Comparison of ENCODE assay signal across 1 cellular context in the genomic region with DNA sequence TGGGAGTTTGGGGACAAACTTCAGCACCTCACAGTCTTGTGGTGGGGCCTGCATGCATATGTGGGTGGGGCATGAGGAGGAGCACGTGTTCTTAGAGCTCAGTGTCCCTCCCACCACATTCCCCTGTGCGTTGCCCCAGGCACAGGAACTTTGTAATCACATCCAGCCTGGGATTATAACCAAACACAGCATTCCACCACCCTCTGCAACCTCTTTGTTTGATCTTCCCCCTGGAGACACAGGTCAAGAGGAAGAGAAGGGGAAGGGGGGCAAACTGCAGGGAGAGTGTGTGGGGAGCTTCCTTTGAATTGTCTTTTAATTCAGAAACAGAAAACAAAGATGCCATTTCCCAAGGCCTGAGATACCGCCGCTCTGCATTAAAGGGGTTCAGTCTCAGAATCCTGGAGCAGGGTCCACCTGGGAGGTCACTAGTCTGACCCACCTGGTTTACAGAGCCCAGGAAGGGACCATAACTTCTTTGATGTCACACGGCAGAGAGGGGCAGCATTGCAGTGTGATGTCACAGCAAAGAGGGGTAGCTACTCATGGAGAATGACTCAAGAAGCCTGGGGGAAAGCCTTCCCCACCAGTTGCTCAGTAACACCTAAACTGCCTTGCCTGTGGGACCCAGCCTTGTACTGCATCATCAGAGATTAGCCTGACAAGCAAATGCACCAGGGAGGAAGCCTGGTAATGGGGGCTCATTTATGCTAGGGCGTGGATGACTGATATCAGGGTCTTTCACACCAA.
TF ChIP-seq lines count a peak whose summit lies in the region.

No MANE protein-coding gene starts in this region.

TF ChIP-seq in HepG2, 621 proteins besides CTCF, POLR2A, EP300 and RAD21 (continued from another document and continues in another):
- TF ChIP-seq HIVEP1 (CRISPR knock-in tag; IDR thresholded peaks at IDR 0.05): no peak
- TF ChIP-seq, protein P1, sequence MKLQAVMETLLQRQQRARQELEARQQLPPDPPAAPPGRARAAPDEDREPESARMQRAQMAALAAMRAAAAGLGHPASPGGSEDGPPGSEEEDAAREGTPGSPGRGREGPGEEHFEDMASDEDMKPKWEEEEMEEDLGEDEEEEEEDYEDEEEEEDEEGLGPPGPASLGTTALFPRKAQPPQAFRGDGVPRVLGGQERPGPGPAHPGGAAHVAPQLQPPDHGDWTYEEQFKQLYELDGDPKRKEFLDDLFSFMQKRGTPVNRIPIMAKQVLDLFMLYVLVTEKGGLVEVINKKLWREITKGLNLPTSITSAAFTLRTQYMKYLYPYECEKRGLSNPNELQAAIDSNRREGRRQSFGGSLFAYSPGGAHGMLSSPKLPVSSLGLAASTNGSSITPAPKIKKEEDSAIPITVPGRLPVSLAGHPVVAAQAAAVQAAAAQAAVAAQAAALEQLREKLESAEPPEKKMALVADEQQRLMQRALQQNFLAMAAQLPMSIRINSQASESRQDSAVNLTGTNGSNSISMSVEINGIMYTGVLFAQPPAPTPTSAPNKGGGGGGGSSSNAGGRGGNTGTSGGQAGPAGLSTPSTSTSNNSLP (IDR thresholded peaks at IDR 0.05; ENCODE audit: low read depth, low read length): peak; percentile 52; the same call in 1 of the 2 replicates
- TF ChIP-seq, protein P2, sequence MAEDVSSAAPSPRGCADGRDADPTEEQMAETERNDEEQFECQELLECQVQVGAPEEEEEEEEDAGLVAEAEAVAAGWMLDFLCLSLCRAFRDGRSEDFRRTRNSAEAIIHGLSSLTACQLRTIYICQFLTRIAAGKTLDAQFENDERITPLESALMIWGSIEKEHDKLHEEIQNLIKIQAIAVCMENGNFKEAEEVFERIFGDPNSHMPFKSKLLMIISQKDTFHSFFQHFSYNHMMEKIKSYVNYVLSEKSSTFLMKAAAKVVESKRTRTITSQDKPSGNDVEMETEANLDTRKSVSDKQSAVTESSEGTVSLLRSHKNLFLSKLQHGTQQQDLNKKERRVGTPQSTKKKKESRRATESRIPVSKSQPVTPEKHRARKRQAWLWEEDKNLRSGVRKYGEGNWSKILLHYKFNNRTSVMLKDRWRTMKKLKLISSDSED (CRISPR knock-in tag; IDR thresholded peaks at IDR 0.05): no peak
- no peak for TF ChIP-seq HOXA7 (CRISPR knock-in tag; IDR thresholded peaks at IDR 0.05)
- TF ChIP-seq BCL6 (CRISPR knock-in tag; IDR thresholded peaks at IDR 0.05): peak; percentile 81
- TF ChIP-seq BORCS8-MEF2B (CRISPR knock-in tag; IDR thresholded peaks at IDR 0.05): 0 out of 2 replicates have a peak, but pooled peaks have one; percentile 19
- peak; percentile 88 for TF ChIP-seq ELF3 (CRISPR knock-in tag; IDR thresholded peaks at IDR 0.05)
- TF ChIP-seq SNAI1 (CRISPR knock-in tag; IDR thresholded peaks at IDR 0.05; ENCODE audit: borderline replicate concordance): no peak
- peak; percentile 75; the same call in 1 of the 2 replicates for TF ChIP-seq HDAC1 (CRISPR knock-in tag; IDR thresholded peaks at IDR 0.05)
- 0 out of 2 replicates have a peak, but pooled peaks have one; percentile 11 for TF ChIP-seq ZNF337 (CRISPR knock-in tag; IDR thresholded peaks at IDR 0.05; ENCODE audit: borderline replicate concordance, low read depth)
- TF ChIP-seq, protein P3, sequence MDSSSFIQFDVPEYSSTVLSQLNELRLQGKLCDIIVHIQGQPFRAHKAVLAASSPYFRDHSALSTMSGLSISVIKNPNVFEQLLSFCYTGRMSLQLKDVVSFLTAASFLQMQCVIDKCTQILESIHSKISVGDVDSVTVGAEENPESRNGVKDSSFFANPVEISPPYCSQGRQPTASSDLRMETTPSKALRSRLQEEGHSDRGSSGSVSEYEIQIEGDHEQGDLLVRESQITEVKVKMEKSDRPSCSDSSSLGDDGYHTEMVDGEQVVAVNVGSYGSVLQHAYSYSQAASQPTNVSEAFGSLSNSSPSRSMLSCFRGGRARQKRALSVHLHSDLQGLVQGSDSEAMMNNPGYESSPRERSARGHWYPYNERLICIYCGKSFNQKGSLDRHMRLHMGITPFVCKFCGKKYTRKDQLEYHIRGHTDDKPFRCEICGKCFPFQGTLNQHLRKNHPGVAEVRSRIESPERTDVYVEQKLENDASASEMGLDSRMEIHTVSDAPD (CRISPR knock-in tag; IDR thresholded peaks at IDR 0.05): 0 out of 2 replicates have a peak, but pooled peaks have one; percentile 73
- TF ChIP-seq ZFP37 (CRISPR knock-in tag; IDR thresholded peaks at IDR 0.05; ENCODE audit: borderline replicate concordance): no peak
- TF ChIP-seq, protein P4, sequence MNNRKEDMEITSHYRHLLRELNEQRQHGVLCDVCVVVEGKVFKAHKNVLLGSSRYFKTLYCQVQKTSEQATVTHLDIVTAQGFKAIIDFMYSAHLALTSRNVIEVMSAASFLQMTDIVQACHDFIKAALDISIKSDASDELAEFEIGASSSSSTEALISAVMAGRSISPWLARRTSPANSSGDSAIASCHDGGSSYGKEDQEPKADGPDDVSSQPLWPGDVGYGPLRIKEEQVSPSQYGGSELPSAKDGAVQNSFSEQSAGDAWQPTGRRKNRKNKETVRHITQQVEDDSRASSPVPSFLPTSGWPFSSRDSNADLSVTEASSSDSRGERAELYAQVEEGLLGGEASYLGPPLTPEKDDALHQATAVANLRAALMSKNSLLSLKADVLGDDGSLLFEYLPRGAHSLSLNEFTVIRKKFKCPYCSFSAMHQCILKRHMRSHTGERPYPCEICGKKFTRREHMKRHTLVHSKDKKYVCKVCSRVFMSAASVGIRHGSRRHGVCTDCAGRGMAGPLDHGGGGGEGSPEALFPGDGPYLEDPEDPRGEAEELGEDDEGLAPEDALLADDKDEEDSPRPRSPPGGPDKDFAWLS (CRISPR knock-in tag; IDR thresholded peaks at IDR 0.05; ENCODE audit: borderline replicate concordance): no peak
- TF ChIP-seq NCOA1 (CRISPR knock-in tag; IDR thresholded peaks at IDR 0.05): peak; percentile 37; the same call in 1 of the 2 replicates
- peak; percentile 88 for TF ChIP-seq MEF2D (CRISPR knock-in tag; IDR thresholded peaks at IDR 0.05)
- no peak; the same call in 1 of the 2 replicates for TF ChIP-seq KDM5A (IDR thresholded peaks at IDR 0.05; ENCODE audit: borderline replicate concordance, low read length)
- TF ChIP-seq PRMT3 (CRISPR knock-in tag; IDR thresholded peaks at IDR 0.05; ENCODE audit: borderline replicate concordance, low read depth): no peak
- TF ChIP-seq SMARCE1 (IDR thresholded peaks at IDR 0.05; ENCODE audit: borderline replicate concordance): no peak
- peak; percentile 85 for TF ChIP-seq MIER3 (CRISPR knock-in tag; IDR thresholded peaks at IDR 0.05; ENCODE audit: borderline replicate concordance)
- no peak; the same call in 1 of the 2 replicates for TF ChIP-seq KMT2B (CRISPR knock-in tag; IDR thresholded peaks at IDR 0.05)
- no peak; the same call in 1 of the 2 replicates for TF ChIP-seq EHMT2 (IDR thresholded peaks at IDR 0.05; ENCODE audit: borderline replicate concordance, low read depth, low read length)
- TF ChIP-seq THYN1 (CRISPR knock-in tag; IDR thresholded peaks at IDR 0.05; ENCODE audit: borderline replicate concordance, low read depth): no peak
- TF ChIP-seq ZNF761 (CRISPR knock-in tag; conservative IDR thresholded peaks at IDR 0.05): no peak
- peak; percentile 87 for TF ChIP-seq ZNF746 (CRISPR knock-in tag; IDR thresholded peaks at IDR 0.05)
- peak; percentile 46; the same call in 1 of the 2 replicates for TF ChIP-seq GATA4 (IDR thresholded peaks at IDR 0.05; ENCODE audit: borderline replicate concordance, low read depth)
- no peak for TF ChIP-seq ZNF772 (CRISPR knock-in tag; IDR thresholded peaks at IDR 0.05)
- TF ChIP-seq RFX5 (IDR thresholded peaks at IDR 0.05; ENCODE audit: low read depth, low read length): no peak
- no peak for TF ChIP-seq SMAD1 (CRISPR knock-in tag; IDR thresholded peaks at IDR 0.05; ENCODE audit: borderline replicate concordance, low read depth)
- no peak for TF ChIP-seq ELF4 (CRISPR knock-in tag; IDR thresholded peaks at IDR 0.05; ENCODE audit: borderline replicate concordance)
- TF ChIP-seq ZNF672 (CRISPR knock-in tag; IDR thresholded peaks at IDR 0.05): no peak
- no peak for TF ChIP-seq ZNF703 (CRISPR knock-in tag; IDR thresholded peaks at IDR 0.05; ENCODE audit: borderline replicate concordance)
- no peak for TF ChIP-seq ZNF138 (CRISPR knock-in tag; IDR thresholded peaks at IDR 0.05; ENCODE audit: low read depth)
- no peak for TF ChIP-seq RORA (CRISPR knock-in tag; IDR thresholded peaks at IDR 0.05)
- TF ChIP-seq, protein P5, sequence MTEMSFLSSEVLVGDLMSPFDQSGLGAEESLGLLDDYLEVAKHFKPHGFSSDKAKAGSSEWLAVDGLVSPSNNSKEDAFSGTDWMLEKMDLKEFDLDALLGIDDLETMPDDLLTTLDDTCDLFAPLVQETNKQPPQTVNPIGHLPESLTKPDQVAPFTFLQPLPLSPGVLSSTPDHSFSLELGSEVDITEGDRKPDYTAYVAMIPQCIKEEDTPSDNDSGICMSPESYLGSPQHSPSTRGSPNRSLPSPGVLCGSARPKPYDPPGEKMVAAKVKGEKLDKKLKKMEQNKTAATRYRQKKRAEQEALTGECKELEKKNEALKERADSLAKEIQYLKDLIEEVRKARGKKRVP (CRISPR knock-in tag; IDR thresholded peaks at IDR 0.05): peak in 1 of 2 experiments; percentile 72; a peak in 2 of 4 replicates
- TF ChIP-seq KDM5B (CRISPR knock-in tag; IDR thresholded peaks at IDR 0.05; ENCODE audit: borderline replicate concordance): peak; percentile 17; the same call in 1 of the 2 replicates
- TF ChIP-seq NR2F1 (CRISPR knock-in tag; IDR thresholded peaks at IDR 0.05): peak; percentile 60 to 76; a peak in 3 of 4 replicates
- no peak for TF ChIP-seq ZNF329 (CRISPR knock-in tag; IDR thresholded peaks at IDR 0.05; ENCODE audit: low read depth)
- no peak for TF ChIP-seq POLR2AphosphoS2 (IDR thresholded peaks at IDR 0.05; ENCODE audit: low read depth, low read length)
- TF ChIP-seq ARNT (IDR thresholded peaks at IDR 0.05): no peak
- no peak for TF ChIP-seq ZNF883 (CRISPR knock-in tag; IDR thresholded peaks at IDR 0.05; ENCODE audit: not compliant biosample characterization)
- 0 out of 2 replicates have a peak, but pooled peaks have one; percentile 12 for TF ChIP-seq ZNF644 (CRISPR knock-in tag; IDR thresholded peaks at IDR 0.05; ENCODE audit: low read depth)
- no peak for TF ChIP-seq ZNF44 (CRISPR knock-in tag; IDR thresholded peaks at IDR 0.05)
- no peak for TF ChIP-seq ZNF552 (CRISPR knock-in tag; IDR thresholded peaks at IDR 0.05; ENCODE audit: borderline replicate concordance)
- no peak for TF ChIP-seq ZNF432 (CRISPR knock-in tag; IDR thresholded peaks at IDR 0.05; ENCODE audit: borderline replicate concordance)
- TF ChIP-seq FOSL1 (CRISPR knock-in tag; IDR thresholded peaks at IDR 0.05; ENCODE audit: borderline replicate concordance): no peak
- TF ChIP-seq HMG20A (CRISPR knock-in tag; IDR thresholded peaks at IDR 0.05; ENCODE audit: borderline replicate concordance): peak; percentile 71; the same call in 1 of the 2 replicates
- no peak for TF ChIP-seq ZNF75D (CRISPR knock-in tag; IDR thresholded peaks at IDR 0.05; ENCODE audit: borderline replicate concordance)
- TF ChIP-seq, protein P6, sequence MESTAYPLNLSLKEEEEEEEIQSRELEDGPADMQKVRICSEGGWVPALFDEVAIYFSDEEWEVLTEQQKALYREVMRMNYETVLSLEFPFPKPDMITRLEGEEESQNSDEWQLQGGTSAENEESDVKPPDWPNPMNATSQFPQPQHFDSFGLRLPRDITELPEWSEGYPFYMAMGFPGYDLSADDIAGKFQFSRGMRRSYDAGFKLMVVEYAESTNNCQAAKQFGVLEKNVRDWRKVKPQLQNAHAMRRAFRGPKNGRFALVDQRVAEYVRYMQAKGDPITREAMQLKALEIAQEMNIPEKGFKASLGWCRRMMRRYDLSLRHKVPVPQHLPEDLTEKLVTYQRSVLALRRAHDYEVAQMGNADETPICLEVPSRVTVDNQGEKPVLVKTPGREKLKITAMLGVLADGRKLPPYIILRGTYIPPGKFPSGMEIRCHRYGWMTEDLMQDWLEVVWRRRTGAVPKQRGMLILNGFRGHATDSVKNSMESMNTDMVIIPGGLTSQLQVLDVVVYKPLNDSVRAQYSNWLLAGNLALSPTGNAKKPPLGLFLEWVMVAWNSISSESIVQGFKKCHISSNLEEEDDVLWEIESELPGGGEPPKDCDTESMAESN (CRISPR knock-in tag; conservative IDR thresholded peaks at IDR 0.05): peak; percentile 27
- TF ChIP-seq ZFP36L1 (CRISPR knock-in tag; IDR thresholded peaks at IDR 0.05): 0 out of 2 replicates have a peak, but pooled peaks have one; percentile 16
- TF ChIP-seq ZNF709 (CRISPR knock-in tag; IDR thresholded peaks at IDR 0.05): no peak
- TF ChIP-seq ZNF780A (CRISPR knock-in tag; IDR thresholded peaks at IDR 0.05): 0 out of 2 replicates have a peak, but pooled peaks have one; percentile 13
- no peak for TF ChIP-seq RFX1 (IDR thresholded peaks at IDR 0.05)
- TF ChIP-seq ZNF333 (CRISPR knock-in tag; IDR thresholded peaks at IDR 0.05; ENCODE audit: borderline replicate concordance): no peak
- no peak for TF ChIP-seq ZNF224 (CRISPR knock-in tag; IDR thresholded peaks at IDR 0.05)
- no peak for TF ChIP-seq ZNF17 (CRISPR knock-in tag; IDR thresholded peaks at IDR 0.05)
- TF ChIP-seq HOXA3 (CRISPR knock-in tag; IDR thresholded peaks at IDR 0.05): peak; percentile 87
- no peak for TF ChIP-seq ZBTB8A (CRISPR knock-in tag; IDR thresholded peaks at IDR 0.05; ENCODE audit: borderline replicate concordance, low read depth)
- TF ChIP-seq, protein P7, sequence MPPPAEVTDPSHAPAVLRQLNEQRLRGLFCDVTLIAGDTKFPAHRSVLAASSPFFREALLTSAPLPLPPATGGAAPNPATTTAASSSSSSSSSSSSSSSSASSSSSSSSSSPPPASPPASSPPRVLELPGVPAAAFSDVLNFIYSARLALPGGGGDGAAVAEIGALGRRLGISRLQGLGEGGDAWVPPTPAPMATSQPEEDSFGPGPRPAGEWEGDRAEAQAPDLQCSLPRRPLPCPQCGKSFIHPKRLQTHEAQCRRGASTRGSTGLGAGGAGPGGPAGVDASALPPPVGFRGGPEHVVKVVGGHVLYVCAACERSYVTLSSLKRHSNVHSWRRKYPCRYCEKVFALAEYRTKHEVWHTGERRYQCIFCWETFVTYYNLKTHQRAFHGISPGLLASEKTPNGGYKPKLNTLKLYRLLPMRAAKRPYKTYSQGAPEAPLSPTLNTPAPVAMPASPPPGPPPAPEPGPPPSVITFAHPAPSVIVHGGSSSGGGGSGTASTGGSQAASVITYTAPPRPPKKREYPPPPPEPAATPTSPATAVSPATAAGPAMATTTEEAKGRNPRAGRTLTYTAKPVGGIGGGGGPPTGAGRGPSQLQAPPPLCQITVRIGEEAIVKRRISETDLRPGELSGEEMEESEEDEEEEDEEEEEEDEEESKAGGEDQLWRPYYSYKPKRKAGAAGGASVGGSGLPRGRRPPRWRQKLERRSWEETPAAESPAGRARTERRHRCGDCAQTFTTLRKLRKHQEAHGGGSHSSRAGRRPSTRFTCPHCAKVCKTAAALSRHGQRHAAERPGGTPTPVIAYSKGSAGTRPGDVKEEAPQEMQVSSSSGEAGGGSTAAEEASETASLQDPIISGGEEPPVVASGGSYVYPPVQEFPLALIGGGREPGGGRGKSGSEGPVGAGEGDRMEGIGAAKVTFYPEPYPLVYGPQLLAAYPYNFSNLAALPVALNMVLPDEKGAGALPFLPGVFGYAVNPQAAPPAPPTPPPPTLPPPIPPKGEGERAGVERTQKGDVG (CRISPR knock-in tag; IDR thresholded peaks at IDR 0.05; ENCODE audit: borderline replicate concordance): peak; percentile 72; the same call in 1 of the 2 replicates
- TF ChIP-seq ZNF777 (CRISPR knock-in tag; IDR thresholded peaks at IDR 0.05): no peak
- no peak for TF ChIP-seq ZNF24 (IDR thresholded peaks at IDR 0.05)
- TF ChIP-seq NR2C2 (CRISPR knock-in tag; IDR thresholded peaks at IDR 0.05; ENCODE audit: borderline replicate concordance): peak; percentile 53
- no peak for TF ChIP-seq EED (CRISPR knock-in tag; IDR thresholded peaks at IDR 0.05)
- 0 out of 2 replicates have a peak, but pooled peaks have one; percentile 60 for TF ChIP-seq KLF15 (CRISPR knock-in tag; IDR thresholded peaks at IDR 0.05; ENCODE audit: borderline replicate concordance)
